In the genomic region with DNA sequence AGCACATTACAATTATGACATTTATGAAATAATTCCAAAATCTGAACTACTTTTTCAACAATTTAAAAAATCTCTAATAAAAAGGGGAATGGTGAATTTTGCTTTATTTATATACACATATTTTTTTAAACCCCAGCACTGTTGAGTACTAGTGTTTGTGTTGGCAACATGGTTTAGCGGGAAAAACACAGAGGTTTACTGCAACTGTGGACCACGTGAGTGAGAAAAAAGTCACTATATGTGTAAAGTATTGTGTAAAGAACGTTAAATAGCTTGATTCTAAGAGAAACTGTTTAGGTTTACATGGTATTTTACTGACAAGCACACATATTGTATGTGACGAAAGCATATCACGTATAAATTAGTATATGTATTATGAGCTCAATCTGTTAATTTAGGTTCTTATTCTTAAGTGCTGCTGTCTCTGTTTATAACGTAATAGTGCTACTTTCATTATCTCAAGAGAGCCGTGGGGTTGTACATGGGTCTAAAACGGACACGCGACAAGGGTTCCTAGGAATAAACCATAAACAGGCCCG, we compare ENCODE assay signal across 7 cellular contexts. TPM values are rescaled to one million over a fixed set of nuclear protein-coding genes. Genes with fewer than 3 reads are reported as not detected.
DNase-seq lines count a peak whose midpoint lies in the region; ATAC-seq lines count a peak whose summit lies in the region.

No MANE protein-coding gene starts in this region.

- H3K27me3 Mint-ChIP-seq in effector memory CD8-positive, alpha-beta T cell: no peaks in the 10 kb centered on the region

- no peaks in the 10 kb centered on the region for H3K9me3 Mint-ChIP-seq in effector memory CD8-positive, alpha-beta T cell

- H3K4ac ChIP-seq in neuronal stem cell (ENCODE audit: low read length): no peak overlapping the region

- ATAC-seq in effector memory CD8-positive, alpha-beta T cell (replicated peaks): no peak
- ATAC-seq in HG03135 (IDR thresholded peaks at IDR 0.05; ENCODE audit: unreplicated experiment): no peak

- H3K36me3 ChIP-seq in GM23248 (ENCODE audit: low read depth): no peaks in the 10 kb centered on the region
- H3K36me3 ChIP-seq in neuronal stem cell (replicated peaks in 1 of 2; ENCODE audit: control insufficient read depth in 2 of 2, insufficient read depth in 2 of 2, low read length in 2 of 2): peaks cover 6 to 37% of the 10 kb centered on the region in 2 donors

- no peaks in the 10 kb centered on the region for H3K9me3 ChIP-seq in GM23248 (ENCODE audit: low read depth)
- peaks cover 0 to 8% of the 10 kb centered on the region in 2 donors for H3K9me3 ChIP-seq in neuronal stem cell (replicated peaks in 1 of 2; ENCODE audit: control insufficient read depth in 2 of 2, insufficient read depth in 1 of 2, low read depth in 1 of 2, low read length in 2 of 2)

- no peak overlapping the region for H4K8ac ChIP-seq in neuronal stem cell (ENCODE audit: low read depth, low read length)

- no peak overlapping the region for H4K91ac ChIP-seq in neuronal stem cell (ENCODE audit: low read depth, low read length, poor library complexity)

- H2BK120ac ChIP-seq in neuronal stem cell (ENCODE audit: low read depth, low read length): no peak overlapping the region

- H3K18ac ChIP-seq in neuronal stem cell (ENCODE audit: low read length): peak overlapping the region; percentile 97

- H2BK15ac ChIP-seq in neuronal stem cell (ENCODE audit: low read length): no peak overlapping the region

- peaks cover 15 to 16% of the 10 kb centered on the region in 2 donors for H3K4me1 Mint-ChIP-seq in effector memory CD8-positive, alpha-beta T cell (ENCODE audit: low read depth in 2 of 2)

- peak overlapping the region; percentile 69 for H2BK5ac ChIP-seq in neuronal stem cell (ENCODE audit: low read length)

- DNase-seq in GM23248: peak; percentile 53
- DNase-seq in NCI-H82 (lab: John Stamatoyannopoulos, UW): peak; percentile 53
- no peak for DNase-seq in effector memory CD8-positive, alpha-beta T cell
- DNase-seq in neuronal stem cell (ENCODE audit: low spot score): no peak
- no peak for DNase-seq in middle frontal gyrus (ENCODE audit: extremely low spot score, low spot score)
- no peak for DNase-seq in NCI-H2171 (lab: John Stamatoyannopoulos, UW)

- 2 to 3% methylated on average over 11 of the region's 11 CpGs for WGBS in GM23248 (ENCODE audit: low coverage in 1 of 2, low lambda C conversion rate in 2 of 2, missing lambda C conversion rate in 2 of 2), 2 experiments
- no CpG with 5 or more reads among the region's 11 CpGs for WGBS in neuronal stem cell (ENCODE audit: extremely low coverage in 2 of 2, insufficient read length in 2 of 2, insufficient replicate concordance in 1 of 2), 2 donors

- H3K27ac ChIP-seq in GM23248: peak overlapping the region; percentile 77
- peak overlapping the region; percentile 91 for H3K27ac ChIP-seq in neuronal stem cell (replicated peaks; ENCODE audit: low read length)

- peaks cover 10% of the 10 kb centered on the region for H3K79me1 ChIP-seq in neuronal stem cell (ENCODE audit: low read depth, low read length)

- in situ Hi-C loops in GM23248 (cut with MboI): no loop called here

- peak overlapping the region; percentile 94 for H3K23ac ChIP-seq in neuronal stem cell (ENCODE audit: low read depth, low read length, poor library complexity)

- peaks cover 29% of the 10 kb centered on the region for H3K36me3 Mint-ChIP-seq in effector memory CD8-positive, alpha-beta T cell (ENCODE audit: insufficient read depth)

- H3K14ac ChIP-seq in neuronal stem cell (ENCODE audit: low read length): peak overlapping the region; percentile 98

- H3K9ac ChIP-seq in GM23248 (peak overlapping the region; percentile 88), neuronal stem cell (ENCODE audit: low read depth, low read length, poor library complexity) (peak overlapping the region; percentile 99)

- H3K9me2 ChIP-seq in GM23248 (ENCODE audit: insufficient read depth): no peaks in the 10 kb centered on the region

- H2AK5ac ChIP-seq in neuronal stem cell (ENCODE audit: low read depth, low read length): peak overlapping the region; percentile 47

- H3K4me3 ChIP-seq in GM23248 (peak overlapping the region; percentile 73), neuronal stem cell (ENCODE audit: low read length in 2 of 2) (peak overlapping the region; percentile 79 to 92)

- H3K27ac Mint-ChIP-seq in effector memory CD8-positive, alpha-beta T cell: peak overlapping the region; percentile 95 to 96

- H3K79me2 ChIP-seq in GM23248 (ENCODE audit: insufficient read depth): peaks cover 62% of the 10 kb centered on the region

- peak overlapping the region; percentile 98 to 100 for H3K4me3 Mint-ChIP-seq in effector memory CD8-positive, alpha-beta T cell

- no peak overlapping the region for H2BK12ac ChIP-seq in neuronal stem cell (ENCODE audit: low read length)

- H4K20me1 ChIP-seq in GM23248 (ENCODE audit: insufficient read depth): no peaks in the 10 kb centered on the region

- H3K4me2 ChIP-seq in GM23248 (ENCODE audit: unreplicated experiment): peak overlapping the region; percentile 95
- peak overlapping the region; percentile 58 for H3K4me2 ChIP-seq in neuronal stem cell (ENCODE audit: insufficient read depth, low read length, poor library complexity, severe bottlenecking)

- H3K4me1 ChIP-seq in GM23248 (ENCODE audit: insufficient read depth) (peaks cover 10% of the 10 kb centered on the region), neuronal stem cell (ENCODE audit: control insufficient read depth in 2 of 2, insufficient read depth in 1 of 2, low read depth in 1 of 2, low read length in 2 of 2) (peaks cover 0 to 2% of the 10 kb centered on the region in 2 donors)

- H3K27me3 ChIP-seq in GM23248 (replicated peaks; ENCODE audit: insufficient read depth) (no peaks in the 10 kb centered on the region), neuronal stem cell (ENCODE audit: control insufficient read depth in 3 of 3, insufficient read depth in 3 of 3, low read depth in 1 of 3, low read length in 3 of 3) (no peaks in the 10 kb centered on the region)

- H3F3A ChIP-seq in GM23248 (ENCODE audit: insufficient read depth): peaks cover 7% of the 10 kb centered on the region

- peak overlapping the region; percentile 94 for H2AFZ ChIP-seq in GM23248
- H2AFZ ChIP-seq in neuronal stem cell (ENCODE audit: low read length): peak overlapping the region; percentile 97

RNA-seq across cellular contexts. Expression of gene SKA3, which starts 0.6 kb away (rescaled TPM):
- total RNA-seq in GM23248 (2014; rRNA removed; shearing (Covaris generic)): 7.8 and 8.6 TPM in 2 replicates
- 11.2 and 14.3 TPM in 2 replicates for polyA plus RNA-seq in GM23248 (2016; fragmentation: Nextera tagmentation; extraction: Ambion mirVana)
- polyA plus RNA-seq in neuronal stem cell (2013, experiment 1 of 2): 32.0 TPM
- 32.9 TPM for polyA plus RNA-seq in neuronal stem cell (2013, experiment 2 of 2)

RNA-seq across cellular contexts. Expression of gene MRPL57, which starts 0.7 kb away (rescaled TPM):
- 18.8 and 20.5 TPM in 2 replicates for total RNA-seq in GM23248 (2014; rRNA removed; shearing (Covaris generic))
- 42.8 and 43.4 TPM in 2 replicates for polyA plus RNA-seq in GM23248 (2016; fragmentation: Nextera tagmentation; extraction: Ambion mirVana)
- 22.9 TPM for polyA plus RNA-seq in neuronal stem cell (2013, experiment 1 of 2)
- polyA plus RNA-seq in neuronal stem cell (2013, experiment 2 of 2): 22.6 TPM

RNA-seq across cellular contexts. Expression of gene SAP18, which starts 35.8 kb away (rescaled TPM):
- 51.7 and 56.0 TPM in 2 replicates for total RNA-seq in GM23248 (2014; rRNA removed; shearing (Covaris generic))
- polyA plus RNA-seq in GM23248 (2016; fragmentation: Nextera tagmentation; extraction: Ambion mirVana): 487 TPM in 2 replicates
- 156 TPM for polyA plus RNA-seq in neuronal stem cell (2013, experiment 1 of 2)
- polyA plus RNA-seq in neuronal stem cell (2013, experiment 2 of 2): 157 TPM

Comparison
In these comparisons a context has a peak if more than half of its experiments do, and no peak if none do; other contexts are left out.
1. DNase-seq: peak in GM23248 (single experiment) and NCI-H82 (single experiment); none in effector memory CD8-positive, alpha-beta T cell (0 of 3), neuronal stem cell (single experiment), middle frontal gyrus (single experiment) and NCI-H2171 (single experiment).